ENCODE assay signal across 27 cellular contexts in the genomic region with DNA sequence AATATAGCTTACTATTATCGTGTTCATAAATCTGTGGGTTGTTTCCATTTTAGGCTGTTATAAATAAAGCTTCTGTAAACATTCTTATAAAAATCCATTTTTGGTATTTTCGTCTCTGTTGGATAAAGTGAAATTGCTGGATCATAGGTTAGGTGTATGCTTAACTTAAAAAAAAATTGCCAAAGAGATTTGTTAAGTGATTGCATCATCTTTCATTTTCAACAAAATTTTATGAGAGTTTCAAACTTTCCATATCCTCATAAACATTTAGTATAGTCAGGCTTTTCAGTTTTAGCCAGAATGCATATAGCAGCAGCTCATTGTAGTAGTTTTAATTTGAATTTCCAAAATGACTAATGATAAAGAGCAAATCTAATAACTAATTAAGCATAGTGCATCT.
"Had no signal": no experiment of that assay in that cellular context is flagged by ENCODE, and none has a peak within 500 bp of the region (broad histone marks: within the 10 kb centered on the region; RNA-seq: fewer than 3 reads in every experiment).

No MANE protein-coding gene starts in this region.

- DNase-seq: stimulated activated CD4-positive, alpha-beta T cell treated with anti-CD3 and anti-CD28 coated beads, Interleukin-2, amount 100 ng/mL, for 48 hours; stimulated activated CD4-positive, alpha-beta T cell treated with anti-CD3 and anti-CD28 coated beads, Interleukin-4, amount 100 ng/mL, for 1 hour; stimulated activated CD4-positive, alpha-beta T cell treated with anti-CD3 and anti-CD28 coated beads, Interleukin-4, amount 100 ng/mL, for 24 hours; stimulated activated CD4-positive, alpha-beta T cell treated with anti-CD3 and anti-CD28 coated beads, Interleukin-4, amount 100 ng/mL, for 4 hours; stimulated activated CD8-positive, alpha-beta memory T cell treated with anti-CD3 and anti-CD28 coated beads, Interleukin-4, amount 100 ng/mL, for 48 hours; stimulated activated naive B cell treated with anti-CD40 and anti-IgM and Interleukin-4, amounts not matched to agents 10 μg/mL and 1 μg/mL and 100 μg/mL, for 72 hours; stimulated activated naive CD4-positive, alpha-beta T cell; stimulated activated naive CD4-positive, alpha-beta T cell treated with Interleukin-2 at 50 U/mL for 16 hours; stimulated activated naive CD8-positive, alpha-beta T cell treated with anti-CD3 and anti-CD28 coated beads, Interleukin-15, amount 100 ng/mL, for 72 hours; stimulated activated naive CD8-positive, alpha-beta T cell treated with anti-CD3 and anti-CD28 coated beads, Interleukin-15, Interleukin-2, amounts not matched to agents 100 U/mL and 50 U/mL, for 24 hours; stomach; substantia nigra; testis; thyroid gland; tibial artery; transverse colon; trophoblast cell; upper lobe of left lung; upper lobe of right lung; uterus had no signal

- H3K27me3 ChIP-seq: stomach, suprapubic skin, testis, thyroid gland, tibial artery, tibial nerve, transverse colon, upper lobe of left lung, upper lobe of right lung, uterus, vagina had no signal

- H3K36me3 ChIP-seq: stomach, suprapubic skin, thoracic aorta, thyroid gland, tibial artery, tibial nerve, transverse colon, upper lobe of left lung, upper lobe of right lung, uterus, vagina had no signal

- H3K4me3 ChIP-seq: stomach, suprapubic skin, testis, thoracic aorta, thyroid gland, tibial artery, tibial nerve, transverse colon, upper lobe of left lung, upper lobe of right lung, uterus, vagina had no signal

- H3K27ac ChIP-seq: stomach, suprapubic skin, testis, thoracic aorta, thyroid gland, tibial artery, tibial nerve, transverse colon, upper lobe of left lung, upper lobe of right lung, uterus, vagina had no signal

- H3K9me3 ChIP-seq: suprapubic skin, testis, thoracic aorta, thyroid gland, tibial artery, tibial nerve, upper lobe of left lung, upper lobe of right lung, uterus, vagina had no signal

- H3K4me1 ChIP-seq: stomach, suprapubic skin, testis, thyroid gland, tibial artery, tibial nerve, transverse colon, upper lobe of left lung, upper lobe of right lung, uterus, vagina had no signal

- ATAC-seq: stimulated activated effector memory CD8-positive, alpha-beta T cell treated with anti-CD3 and anti-CD28 coated beads, Interleukin-12 subunit alpha, Interleukin-12 subunit beta, amount 100 ng/mL, for 72 hours; stimulated activated memory B cell treated with anti-CD40 and anti-IgM and Interleukin-4, amounts not matched to agents 10 μg/mL and 1 μg/mL and 100 μg/mL, for 72 hours; stimulated activated naive B cell treated with anti-CD40 and anti-IgM and Interleukin-4, amounts not matched to agents 10 μg/mL and 1 μg/mL and 100 μg/mL, for 72 hours; stimulated activated naive CD8-positive, alpha-beta T cell treated with anti-CD3 and anti-CD28 coated beads, Interleukin-15, amount 100 ng/mL, for 72 hours; stimulated activated naive CD8-positive, alpha-beta T cell treated with anti-CD3 and anti-CD28 coated beads, Interleukin-15, Interleukin-2, amounts not matched to agents 100 U/mL and 50 U/mL, for 24 hours; upper lobe of right lung had no signal

- FAIRE-seq: urothelium cell line had no signal
